ENCODE assay signal across 13 cellular contexts in genomic region chr9:107819772-107820171, GRCh38.
DNase-seq lines count a peak whose midpoint lies in the region; TF ChIP-seq lines count a peak whose summit lies in the region.
"Had no signal": no experiment of that assay in that cellular context is flagged by ENCODE, and none has a peak within 500 bp of the region (broad histone marks: within the 10 kb centered on the region; RNA-seq: fewer than 3 reads in every experiment).

No MANE protein-coding gene starts in this region.

- H3K27me3 ChIP-seq in Peyer's patch (no peaks in the 10 kb centered on the region), mesendoderm (ENCODE audit: insufficient read depth, low read length, poor library complexity) (no peaks in the 10 kb centered on the region)
- H3K27me3 ChIP-seq: esophagus muscularis mucosa had no signal

- no CpG with 5 or more reads among the region's 9 CpGs for WGBS in mesendoderm (ENCODE audit: extremely low coverage, insufficient coverage, low lambda C conversion rate)

- TF ChIP-seq CTCF in Peyer's patch (IDR thresholded peaks at IDR 0.05) (no peak), GM20000 (IDR thresholded peaks at IDR 0.05; ENCODE audit: extremely low read depth, missing control alignments) (no peak)

- H3K79me2 ChIP-seq in mesendoderm (ENCODE audit: control insufficient read depth, insufficient read depth, low read length), result no peaks in the 10 kb centered on the region

- H2AK5ac ChIP-seq in mesendoderm (ENCODE audit: low read length), result no peak overlapping the region

- H4K5ac ChIP-seq in mesendoderm (ENCODE audit: low read length), result no peak overlapping the region

- no peak overlapping the region for H2BK120ac ChIP-seq in mesendoderm (ENCODE audit: low read depth, low read length)

- no peak overlapping the region for H4K8ac ChIP-seq in mesendoderm (ENCODE audit: low read depth, low read length)

- H3K36me3 ChIP-seq in Peyer's patch (no peaks in the 10 kb centered on the region), mesendoderm (ENCODE audit: control insufficient read depth, insufficient read depth, low read length) (no peaks in the 10 kb centered on the region)
- H3K36me3 ChIP-seq: esophagus muscularis mucosa had no signal

- H2BK5ac ChIP-seq in mesendoderm (ENCODE audit: low read length), result no peak overlapping the region

- no peak overlapping the region for H3K23ac ChIP-seq in mesendoderm (ENCODE audit: low read length)

- no peaks in the 10 kb centered on the region for H3K9me3 ChIP-seq in Peyer's patch
- H3K9me3 ChIP-seq: esophagus muscularis mucosa had no signal

- H3K9ac ChIP-seq in mesendoderm (ENCODE audit: low read length), result no peak overlapping the region

- no peak overlapping the region for H3K18ac ChIP-seq in mesendoderm (ENCODE audit: low read length)

- H3K4me1 ChIP-seq in Peyer's patch (peaks cover 0 to 6% (median 0%) of the 10 kb centered on the region in 4 donors), mesendoderm (ENCODE audit: control insufficient read depth, low read depth, low read length) (no peaks in the 10 kb centered on the region)

- H3K56ac ChIP-seq in mesendoderm (ENCODE audit: low read length), result no peak overlapping the region

- H3K27ac ChIP-seq in Peyer's patch, result no peak overlapping the region
- no peak overlapping the region for H3K27ac ChIP-seq in mesendoderm (ENCODE audit: low read depth, low read length)
- H3K27ac ChIP-seq: esophagus muscularis mucosa, VCaP had no signal

- no peak overlapping the region for H3K4ac ChIP-seq in mesendoderm (ENCODE audit: low read depth, low read length)

- no peak for TF ChIP-seq POLR2A in Peyer's patch (IDR thresholded peaks at IDR 0.05)

- no peaks in the 10 kb centered on the region for H3K79me1 ChIP-seq in mesendoderm (ENCODE audit: low read length)

- H3K4me3 ChIP-seq in Peyer's patch (no peak overlapping the region), mesendoderm (ENCODE audit: low read length) (no peak overlapping the region)
- H3K4me3 ChIP-seq: esophagus muscularis mucosa had no signal

- no peak overlapping the region for H2BK15ac ChIP-seq in mesendoderm (replicated peaks; ENCODE audit: low read depth)

- H3K4me2 ChIP-seq in mesendoderm (ENCODE audit: low read length), result no peak overlapping the region

- peak; percentile 86 for DNase-seq in DMS53 treated with DMSO at 0.1 percent for 48 hours (lab: John Stamatoyannopoulos, UW; ENCODE audit: unreplicated experiment)
- peak; percentile 85 for DNase-seq in NCI-H1436 (lab: John Stamatoyannopoulos, UW)
- DNase-seq in Peyer's patch, result peak in 2 of 3 donors; percentile 63 to 73
- peak; percentile 73 for DNase-seq in mesendoderm
- no peak for DNase-seq in GM20000 (ENCODE audit: low spot score)
- DNase-seq in H4 (ENCODE audit: low spot score), result no peak
- no peak for DNase-seq in CD1c-positive myeloid dendritic cell (ENCODE audit: extremely low spot score)
- no peak for DNase-seq in NCI-H82 treated with DMSO at 0.1 percent for 48 hours (lab: John Stamatoyannopoulos, UW; ENCODE audit: unreplicated experiment)
- DNase-seq: HFFc6, NCI-H446, posterior cingulate gyrus had no signal

Comparison
In these comparisons a context has a peak if more than half of its experiments do, and no peak if none do; other contexts are left out.
1. DNase-seq: peak in DMS53 treated with DMSO at 0.1 percent for 48 hours (single experiment), NCI-H1436 (single experiment), Peyer's patch (2 of 3) and mesendoderm (single experiment); none in GM20000 (single experiment), H4 (single experiment), CD1c-positive myeloid dendritic cell (single experiment) and NCI-H82 treated with DMSO at 0.1 percent for 48 hours (single experiment).